In genomic region chr3:107855710-107856109, GRCh38 we compare ENCODE assay signal across 8 cellular contexts.
DNase-seq lines count a peak whose midpoint lies in the region; ATAC-seq and TF ChIP-seq lines count a peak whose summit lies in the region.

No MANE protein-coding gene starts in this region.

- H3K4me1 ChIP-seq in A673 (ENCODE audit: insufficient read depth, low read length, poor library complexity, severe bottlenecking) = no peaks in the 10 kb centered on the region

- TF ChIP-seq CTCF in A673 (conservative IDR thresholded peaks at IDR 0.05; ENCODE audit: low read depth, low read length) = peak; percentile 70
- TF ChIP-seq CTCF in epithelial cell of esophagus (IDR thresholded peaks at IDR 0.05; ENCODE audit: insufficient read depth, low read depth, low read length, missing control alignments) = peak; percentile 45

- CTCF ChIA-PET in A673 (lab: Charles Lee) = interaction anchor here (0.6 to 0.8 kb wide), 2 partner anchors 77 to 1059 kb away, joined by 4 to 6 read pairs; no protein-coding TSS in a partner anchor

- H3K27ac ChIP-seq in A673 (ENCODE audit: low read depth, low read length, poor library complexity, severe bottlenecking) = no peak overlapping the region

- peak; percentile 48 for ATAC-seq in GM21360 (IDR thresholded peaks at IDR 0.05; ENCODE audit: unreplicated experiment)
- ATAC-seq in GM21576 (IDR thresholded peaks at IDR 0.05; ENCODE audit: unreplicated experiment) = no peak
- no peak for ATAC-seq in GM18909 (IDR thresholded peaks at IDR 0.05; ENCODE audit: poor library complexity, unreplicated experiment)

- H3K4me3 ChIP-seq in A673 (ENCODE audit: low read depth, low read length, poor library complexity, severe bottlenecking) (no peak overlapping the region), epithelial cell of esophagus (ENCODE audit: low read length) (no peak overlapping the region)

- no peaks in the 10 kb centered on the region for H3K36me3 ChIP-seq in A673 (ENCODE audit: insufficient read depth, low read length, poor library complexity, severe bottlenecking)

- intact Hi-C loops in A673 (cut with micrococcal nuclease; ENCODE audit: unreplicated experiment) = loop anchor here (10.0 kb wide), 1 partner anchor 619 kb away; no protein-coding TSS in a partner anchor

- H3K9me3 ChIP-seq in A673 (ENCODE audit: low read depth, low read length, poor library complexity, severe bottlenecking) = no peaks in the 10 kb centered on the region

- H3K27me3 ChIP-seq in A673 (replicated peaks; ENCODE audit: insufficient read depth, low read depth, low read length, poor library complexity) = no peaks in the 10 kb centered on the region

- DNase-seq in A673 (ENCODE audit: low spot score) (peak; percentile 62), NCI-H524 treated with DMSO at 0.1 percent for 48 hours (lab: John Stamatoyannopoulos, UW) (peak; percentile 18), epithelial cell of esophagus (ENCODE audit: low read depth) (peak; percentile 62), NCI-H1417 treated with DMSO at 0.1 percent for 48 hours (lab: John Stamatoyannopoulos, UW) (no peak)
- no peak for DNase-seq in activated T-cell treated with anti-CD3 and anti-CD28 coated beads, Interleukin-2, amount 50 U/mL, for 1 hour

- POLR2A ChIA-PET in A673 (lab: Charles Lee; ENCODE audit: low non-redundant PET) = no interaction called here

- no TSS peak for BruUV-seq in A673 (replicated peaks; lab: Mats Ljungman, UMichigan)

Comparison
In these comparisons a context has a peak if more than half of its experiments do, and no peak if none do; other contexts are left out.
1. DNase-seq: peak in A673 (single experiment), NCI-H524 treated with DMSO at 0.1 percent for 48 hours (single experiment) and epithelial cell of esophagus (single experiment); none in NCI-H1417 treated with DMSO at 0.1 percent for 48 hours (single experiment) and activated T-cell treated with anti-CD3 and anti-CD28 coated beads, Interleukin-2, amount 50 U/mL, for 1 hour (single experiment).